8 cellular contexts compared by ENCODE assay signal in genomic region chr2:53786371-53787254, GRCh38. TPM values are rescaled to one million over a fixed set of nuclear protein-coding genes. Genes with fewer than 3 reads are reported as not detected.
DNase-seq lines count a peak whose midpoint lies in the region; ATAC-seq, FAIRE-seq and TF ChIP-seq lines count a peak whose summit lies in the region.

ASB3 (minus strand) TSS chr2:53786953; CDS start chr2:53765572, 21,381 bp downstream.
A gene with protein sequence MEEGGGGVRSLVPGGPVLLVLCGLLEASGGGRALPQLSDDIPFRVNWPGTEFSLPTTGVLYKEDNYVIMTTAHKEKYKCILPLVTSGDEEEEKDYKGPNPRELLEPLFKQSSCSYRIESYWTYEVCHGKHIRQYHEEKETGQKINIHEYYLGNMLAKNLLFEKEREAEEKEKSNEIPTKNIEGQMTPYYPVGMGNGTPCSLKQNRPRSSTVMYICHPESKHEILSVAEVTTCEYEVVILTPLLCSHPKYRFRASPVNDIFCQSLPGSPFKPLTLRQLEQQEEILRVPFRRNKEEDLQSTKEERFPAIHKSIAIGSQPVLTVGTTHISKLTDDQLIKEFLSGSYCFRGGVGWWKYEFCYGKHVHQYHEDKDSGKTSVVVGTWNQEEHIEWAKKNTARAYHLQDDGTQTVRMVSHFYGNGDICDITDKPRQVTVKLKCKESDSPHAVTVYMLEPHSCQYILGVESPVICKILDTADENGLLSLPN (plus strand): TSS chr2:53787044. CDS start chr2:53787211, 167 bp downstream.

- peaks cover 13% of the 10 kb centered on the region for H3K36me3 ChIP-seq in NT2/D1 (ENCODE audit: insufficient read depth, insufficient read length, low read length)
- H3K36me3 ChIP-seq in endodermal cell (ENCODE audit: control insufficient read depth, insufficient read depth, low read length), result peaks cover 5% of the 10 kb centered on the region

- H3K27me3 Mint-ChIP-seq in endodermal cell (ENCODE audit: insufficient read depth), result no peaks in the 10 kb centered on the region

- DNase-seq in COR-L47 (lab: John Stamatoyannopoulos, UW) (peak; percentile 90), HTR-8/SVneo (ENCODE audit: insufficient read length, low spot score) (peak; percentile 91), NT2/D1 (ENCODE audit: low read depth, low spot score) (peak; percentile 92), endodermal cell (peak; percentile 98), mesenteric fat pad (ENCODE audit: low spot score) (peak; percentile 95)
- DNase-seq in activated CD8-positive, alpha-beta memory T cell treated with anti-CD3 and anti-CD28 coated beads, Interleukin-2, amount 50 U/mL, for 1 hour (ENCODE audit: extremely low read depth), result peak; percentile 75
- peak; percentile 76 for DNase-seq in stimulated activated CD8-positive, alpha-beta memory T cell treated with anti-CD3 and anti-CD28 coated beads, Interleukin-15, amount 100 ng/mL, for 24 hours (ENCODE audit: low read depth)

- 0% methylated on average over 44 to 72 of the region's 76 CpGs for WGBS in endodermal cell (ENCODE audit: insufficient coverage in 1 of 2, insufficient read length in 1 of 2), 2 experiments

- peak within 1 kb of the TSS; percentile 88 for H3K4me3 Mint-ChIP-seq in endodermal cell

- H3K36me3 Mint-ChIP-seq in endodermal cell (ENCODE audit: low read depth), result peaks cover 16% of the 10 kb centered on the region

- TF ChIP-seq CTCF in endodermal cell (conservative IDR thresholded peaks at IDR 0.05), result no peak

- H3K4me3 ChIP-seq in NT2/D1 (ENCODE audit: insufficient read length, low read depth), result peak within 1 kb of the TSS; percentile 99
- peak within 1 kb of the TSS; percentile 89 for H3K4me3 ChIP-seq in endodermal cell (ENCODE audit: low read length)

- H3K9me3 Mint-ChIP-seq in endodermal cell, result no peaks in the 10 kb centered on the region

- H3K4me1 Mint-ChIP-seq in endodermal cell, result peaks cover 29% of the 10 kb centered on the region

- no peaks in the 10 kb centered on the region for H3K9me3 ChIP-seq in NT2/D1 (ENCODE audit: insufficient read depth, low read length)
- H3K9me3 ChIP-seq in endodermal cell (ENCODE audit: control insufficient read depth, low read length), result no peaks in the 10 kb centered on the region

- peak within 1 kb of the TSS; percentile 97 for H3K27ac Mint-ChIP-seq in endodermal cell

- ATAC-seq in GM21381 (IDR thresholded peaks at IDR 0.05; ENCODE audit: unreplicated experiment), result peak; percentile 95

- peak within 1 kb of the TSS; percentile 75 for H3K27ac ChIP-seq in endodermal cell (ENCODE audit: low read depth, low read length)

- H3K4me1 ChIP-seq in NT2/D1 (ENCODE audit: insufficient read depth, insufficient read length), result no peaks in the 10 kb centered on the region
- H3K4me1 ChIP-seq in endodermal cell (ENCODE audit: control insufficient read depth, insufficient read depth, low read length), result no peaks in the 10 kb centered on the region

- peak within 1 kb of the TSS; percentile 99 for H3K9ac ChIP-seq in NT2/D1 (ENCODE audit: insufficient read length, low read depth)
- peak within 1 kb of the TSS; percentile 86 for H3K9ac ChIP-seq in endodermal cell (ENCODE audit: extremely low read depth, low read length, poor library complexity, severe bottlenecking)

- peak; percentile 88 for FAIRE-seq in HTR-8/SVneo (lab: Jason Lieb, UNC)

- H3K27me3 ChIP-seq in NT2/D1 (ENCODE audit: insufficient read depth, insufficient read length) (no peaks in the 10 kb centered on the region), endodermal cell (ENCODE audit: control insufficient read depth, insufficient read depth, low read length, poor library complexity, severe bottlenecking) (no peaks in the 10 kb centered on the region)

RNA-seq across cellular contexts. Expression of gene ASB3, which starts in this region (rescaled TPM):
- total RNA-seq in endodermal cell (10 to 100 TPM; 37.9 to 40.3 TPM), mesenteric fat pad (7.5 TPM)
- polyA plus RNA-seq in endodermal cell (2013, experiment 1 of 2), result 26.4 TPM
- polyA plus RNA-seq in endodermal cell (2013, experiment 2 of 2), result 23.3 TPM

RNA-seq across cellular contexts. Expression of the second gene that starts in this region (rescaled TPM):
- total RNA-seq in endodermal cell, result 10 to 100 TPM; 33.4 to 38.4 TPM
- 44.8 TPM for polyA plus RNA-seq in endodermal cell (2013, experiment 1 of 2)
- 45.3 TPM for polyA plus RNA-seq in endodermal cell (2013, experiment 2 of 2)
- total RNA-seq in mesenteric fat pad, result 34.2 TPM

Comparison
In these comparisons a context has a peak if more than half of its experiments do, and no peak if none do; other contexts are left out.
1. Peak in every context shown above with its lines: DNase-seq, ATAC-seq, H3K4me3 ChIP-seq and H3K27ac ChIP-seq.